ENCODE assay signal across 8 cellular contexts in the genomic region with DNA sequence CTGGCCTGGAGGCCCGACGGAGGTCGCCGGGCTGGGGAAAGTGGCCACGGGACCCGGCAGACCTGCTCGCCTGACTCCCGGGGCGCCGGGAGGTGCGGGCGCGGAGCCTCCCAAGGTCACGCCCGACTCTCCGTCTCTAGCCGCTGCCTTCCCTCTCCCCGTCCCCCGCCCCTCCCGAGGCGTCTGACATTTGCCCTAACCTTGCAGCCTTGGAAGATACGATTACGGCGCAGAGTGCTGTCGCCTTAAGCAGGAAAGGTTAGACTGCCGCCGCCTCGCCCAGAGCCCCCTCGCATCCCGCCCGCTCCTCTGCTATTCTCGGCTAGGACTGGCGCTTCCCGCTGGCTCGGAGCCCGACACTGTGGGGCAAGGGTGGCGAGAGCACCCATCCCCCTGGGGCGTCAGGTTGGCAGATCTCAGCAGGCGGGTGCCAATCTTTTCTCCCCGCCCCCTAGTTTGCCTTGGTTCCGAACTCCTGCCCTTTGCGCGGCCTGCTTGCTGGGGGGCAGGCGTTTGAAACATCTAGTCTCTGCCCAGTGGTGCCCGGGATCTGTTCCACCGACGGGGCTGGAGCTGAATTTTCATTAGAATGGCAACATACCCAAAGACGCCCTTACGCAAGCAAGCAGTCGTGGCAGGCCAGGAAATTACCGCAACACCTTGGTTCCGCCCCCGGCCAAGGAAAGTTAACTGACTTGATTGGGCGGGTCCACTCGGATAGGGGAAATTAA.
DNase-seq lines count a peak whose midpoint lies in the region; ATAC-seq lines count a peak whose summit lies in the region.

No MANE protein-coding gene starts in this region.

- peaks cover 15% of the 10 kb centered on the region for H3K4me1 Mint-ChIP-seq in memory B cell

- DNase-seq in NCI-H2107 treated with DMSO at 0.1 percent for 48 hours (lab: John Stamatoyannopoulos, UW; ENCODE audit: unreplicated experiment) (peak; percentile 55), NCI-H2107 (lab: John Stamatoyannopoulos, UW) (no peak), NCI-H2196 (lab: John Stamatoyannopoulos, UW; ENCODE audit: unreplicated experiment) (peak; percentile 54), ecto neural progenitor cell (ENCODE audit: low spot score) (peak; percentile 76), memory B cell (ENCODE audit: low spot score in 2 of 2) (peak; percentile 63 to 71)
- DNase-seq in activated CD4-positive, alpha-beta T cell treated with anti-CD3 and anti-CD28 coated beads, Interleukin-2, amount 50 U/mL, for 48 hours = peak; percentile 81 to 86
- peak; percentile 45 for DNase-seq in stimulated activated CD8-positive, alpha-beta memory T cell treated with anti-CD3 and anti-CD28 coated beads, Interleukin-15, amount 100 ng/mL, for 1 hour (ENCODE audit: low read depth)

- H3K4me3 Mint-ChIP-seq in memory B cell = peak overlapping the region; percentile 99

- H3K36me3 Mint-ChIP-seq in memory B cell = peaks cover 1% of the 10 kb centered on the region

- no peaks in the 10 kb centered on the region for H3K27me3 Mint-ChIP-seq in memory B cell

- H3K9me3 Mint-ChIP-seq in memory B cell = no peaks in the 10 kb centered on the region

- peak; percentile 58 for ATAC-seq in HG02973 (IDR thresholded peaks at IDR 0.05; ENCODE audit: unreplicated experiment)
- ATAC-seq in memory B cell (ENCODE audit: low read depth) = peak; percentile 62

- H3K27ac Mint-ChIP-seq in memory B cell = peak overlapping the region; percentile 99
